ENCODE assay signal across 17 cellular contexts in genomic region chr3:177680442-177680821, GRCh38.
DNase-seq lines count a peak whose midpoint lies in the region; ATAC-seq and TF ChIP-seq lines count a peak whose summit lies in the region.
"Had no signal": no experiment of that assay in that cellular context is flagged by ENCODE, and none has a peak within 500 bp of the region (broad histone marks: within the 10 kb centered on the region; RNA-seq: fewer than 3 reads in every experiment).

No MANE protein-coding gene starts in this region.

- H3K9me3 ChIP-seq in mesodermal cell (ENCODE audit: control insufficient read depth, low read length) (no peaks in the 10 kb centered on the region), hepatocyte (ENCODE audit: low read depth) (no peaks in the 10 kb centered on the region)
- H3K9me3 ChIP-seq: body of pancreas, gastrocnemius medialis had no signal

- peak; percentile 50 for DNase-seq in COLO829 (ENCODE audit: low spot score)
- peak; percentile 39 for DNase-seq in LHCN-M2 (ENCODE audit: low read depth)
- peak; percentile 54 for DNase-seq in astrocyte of the spinal cord (ENCODE audit: low read depth, low spot score)
- no peak for DNase-seq in T-cell
- no peak for DNase-seq in NCI-H2081 (lab: John Stamatoyannopoulos, UW)
- DNase-seq in hepatocyte (ENCODE audit: low spot score): no peak
- DNase-seq in activated T-cell treated with anti-CD3 and anti-CD28 coated beads, Interleukin-2, amount 50 U/mL, for 24 hours: no peak
- DNase-seq: body of pancreas; DMS79; effector CD4-positive, alpha-beta T cell; NCI-H1436; NCI-H446 treated with DMSO at 0.1 percent for 48 hours had no signal

- no peak overlapping the region for H3K27ac Mint-ChIP-seq in T-cell
- H3K27ac Mint-ChIP-seq in activated T-cell treated with anti-CD3 and anti-CD28 coated beads, Interleukin-2, amount 50 U/mL, for 24 hours: no peak overlapping the region
- H3K27ac Mint-ChIP-seq: mesothelial cell of epicardium had no signal

- H3K4me1 Mint-ChIP-seq in T-cell: peaks cover 19 to 36% (median 36%) of the 10 kb centered on the region in 3 donors
- peaks cover 48% of the 10 kb centered on the region for H3K4me1 Mint-ChIP-seq in activated T-cell treated with anti-CD3 and anti-CD28 coated beads, Interleukin-2, amount 50 U/mL, for 24 hours (ENCODE audit: low read depth)

- H3K27me3 Mint-ChIP-seq in T-cell: no peaks in the 10 kb centered on the region
- H3K27me3 Mint-ChIP-seq in activated T-cell treated with anti-CD3 and anti-CD28 coated beads, Interleukin-2, amount 50 U/mL, for 24 hours: no peaks in the 10 kb centered on the region
- H3K27me3 Mint-ChIP-seq: activated CD4-positive, alpha-beta memory T cell treated with anti-CD3 and anti-CD28 coated beads, Interleukin-2, amount 10 ng/mL, durations not matched to agents 7 days and 5 days had no signal

- no peak overlapping the region for H3K4me2 ChIP-seq in hepatocyte

- no peak overlapping the region for H2AFZ ChIP-seq in hepatocyte

- H3K4me1 ChIP-seq in mesodermal cell (ENCODE audit: control insufficient read depth, insufficient read depth, low read length, poor library complexity, severe bottlenecking) (peaks cover 27% of the 10 kb centered on the region), hepatocyte (ENCODE audit: insufficient read depth) (peaks cover 6% of the 10 kb centered on the region)
- H3K4me1 ChIP-seq: gastrocnemius medialis had no signal

- H3K36me3 Mint-ChIP-seq in T-cell: no peaks in the 10 kb centered on the region
- no peaks in the 10 kb centered on the region for H3K36me3 Mint-ChIP-seq in activated T-cell treated with anti-CD3 and anti-CD28 coated beads, Interleukin-2, amount 50 U/mL, for 24 hours (ENCODE audit: low read depth)
- H3K36me3 Mint-ChIP-seq: mesothelial cell of epicardium had no signal

- POLR2A ChIA-PET in T-cell (lab: Charles Lee): no interaction called here

- H3K27me3 ChIP-seq in hepatocyte: no peaks in the 10 kb centered on the region
- H3K27me3 ChIP-seq: body of pancreas, gastrocnemius medialis had no signal

- H3K36me3 ChIP-seq in mesodermal cell (ENCODE audit: control insufficient read depth, insufficient read depth, low read length) (no peaks in the 10 kb centered on the region), hepatocyte (replicated peaks; ENCODE audit: insufficient read depth, low read depth) (no peaks in the 10 kb centered on the region)
- H3K36me3 ChIP-seq: gastrocnemius medialis had no signal

- in situ Hi-C loops in astrocyte of the spinal cord (cut with HindIII; ENCODE audit: low sequenced_read_pairs): no loop called here

- no peak for TF ChIP-seq CTCF in astrocyte of the spinal cord (IDR thresholded peaks at IDR 0.05; ENCODE audit: low read depth, low read length)
- no peak for TF ChIP-seq CTCF in hepatocyte (IDR thresholded peaks at IDR 0.05; ENCODE audit: poor library complexity)

- CTCF ChIA-PET in T-cell (lab: Charles Lee): no interaction called here

- no peaks in the 10 kb centered on the region for H3K9me2 ChIP-seq in hepatocyte (replicated peaks; ENCODE audit: insufficient read depth)

- WGBS in mesodermal cell (ENCODE audit: insufficient coverage in 2 of 2), 2 experiments: 100% methylated on average over 1 of the region's 1 CpG; no CpG with 5 or more reads in 1 of the 2 experiments
- 97% methylated on average over 1 of the region's 1 CpG for WGBS in hepatocyte (ENCODE audit: low lambda C conversion rate, missing lambda C conversion rate)

- no peak overlapping the region for H3K4me3 Mint-ChIP-seq in T-cell
- H3K4me3 Mint-ChIP-seq in activated T-cell treated with anti-CD3 and anti-CD28 coated beads, Interleukin-2, amount 50 U/mL, for 24 hours: no peak overlapping the region
- H3K4me3 Mint-ChIP-seq: activated CD4-positive, alpha-beta memory T cell treated with anti-CD3 and anti-CD28 coated beads, Interleukin-2, amount 10 ng/mL, durations not matched to agents 7 days and 5 days; mesothelial cell of epicardium had no signal

- ATAC-seq in T-cell (replicated peaks in 1 of 4): no peak
- ATAC-seq: body of pancreas had no signal

- H3K27ac ChIP-seq in mesodermal cell (ENCODE audit: low read depth, low read length, severe bottlenecking) (peak overlapping the region; percentile 88), hepatocyte (no peak overlapping the region)
- H3K27ac ChIP-seq: body of pancreas, SK-N-MC had no signal

- H3K4me3 ChIP-seq in astrocyte of the spinal cord (ENCODE audit: low read depth, low read length) (no peak overlapping the region), mesodermal cell (ENCODE audit: extremely low read depth, insufficient read depth, low read length, poor library complexity, severe bottlenecking) (no peak overlapping the region), hepatocyte (no peak overlapping the region)
- H3K4me3 ChIP-seq: body of pancreas, gastrocnemius medialis, SK-N-MC had no signal

- H3K79me2 ChIP-seq in hepatocyte: no peaks in the 10 kb centered on the region

- H4K20me1 ChIP-seq in hepatocyte (ENCODE audit: insufficient read depth, poor library complexity, severe bottlenecking): no peaks in the 10 kb centered on the region

- H3K9me3 Mint-ChIP-seq in T-cell: no peaks in the 10 kb centered on the region
- H3K9me3 Mint-ChIP-seq in activated T-cell treated with anti-CD3 and anti-CD28 coated beads, Interleukin-2, amount 50 U/mL, for 24 hours: no peaks in the 10 kb centered on the region
- H3K9me3 Mint-ChIP-seq: activated CD4-positive, alpha-beta memory T cell treated with anti-CD3 and anti-CD28 coated beads, Interleukin-2, amount 10 ng/mL, durations not matched to agents 7 days and 5 days had no signal

Comparison
In these comparisons a context has a peak if more than half of its experiments do, and no peak if none do; other contexts are left out.
1. DNase-seq: peak in COLO829 (single experiment), LHCN-M2 (single experiment) and astrocyte of the spinal cord (single experiment); none in T-cell (0 of 34), NCI-H2081 (0 of 2), hepatocyte (single experiment) and activated T-cell treated with anti-CD3 and anti-CD28 coated beads, Interleukin-2, amount 50 U/mL, for 24 hours (single experiment).